ENCODE assay signal across 39 cellular contexts in genomic region chr9:71322311-71322710, GRCh38.
"Had no signal": no experiment of that assay in that cellular context is flagged by ENCODE, and none has a peak within 500 bp of the region (broad histone marks: within the 10 kb centered on the region; RNA-seq: fewer than 3 reads in every experiment).

No MANE protein-coding gene starts in this region.

- H3K27me3 Mint-ChIP-seq: activated naive CD4-positive, alpha-beta T cell treated with anti-CD3 and anti-CD28 coated beads, Interleukin-2, amount 10 ng/mL, durations not matched to agents 7 days and 5 days; central memory CD8-positive, alpha-beta T cell had no signal

- H3K9me3 ChIP-seq: adrenal gland, ascending aorta, body of pancreas, breast epithelium had no signal

- DNase-seq: activated effector memory CD4-positive, alpha-beta T cell treated with anti-CD3 and anti-CD28 coated beads, Interleukin-2, amount 50 U/mL, for 16 hours; activated effector memory CD4-positive, alpha-beta T cell treated with Interleukin-2 at 50 U/mL for 16 hours; activated gamma-delta T cell; activated gamma-delta T cell treated with Interleukin-2 at 50 U/mL for 16 hours; activated naive CD4-positive, alpha-beta T cell; activated naive CD4-positive, alpha-beta T cell treated with anti-CD3 and anti-CD28 coated beads for 36 hours; activated naive CD4-positive, alpha-beta T cell treated with anti-CD3 and anti-CD28 coated beads, Interleukin-2, amount 10 ng/mL, durations not matched to agents 7 days and 5 days; activated naive CD4-positive, alpha-beta T cell treated with anti-CD3 and anti-CD28 coated beads, Interleukin-2, amount 50 U/mL, for 16 hours; activated naive CD4-positive, alpha-beta T cell treated with Interleukin-2 at 50 U/mL for 16 hours; activated naive CD8-positive, alpha-beta T cell treated with anti-CD3 and anti-CD28 coated beads for 36 hours; activated naive CD8-positive, alpha-beta T cell treated with anti-CD3 and anti-CD28 coated beads, Interleukin-2, amount 10 ng/mL, durations not matched to agents 7 days and 5 days; activated naive CD8-positive, alpha-beta T cell treated with anti-CD3 and anti-CD28 coated beads, Interleukin-2, amount 50 U/mL, for 24 hours; activated T-cell treated with anti-CD3 and anti-CD28 coated beads, Interleukin-2, amount 50 U/mL, for 24 hours; activated T-cell treated with anti-CD3 and anti-CD28 coated beads, Interleukin-2, amount 50 U/mL, for 4 hours; activated T-cell treated with anti-CD3 and anti-CD28 coated beads, Interleukin-2, amount 50 U/mL, for 48 hours; activated T-cell treated with anti-CD3 and anti-CD28 coated beads, Interleukin-2, amount 50 U/mL, for 72 hours; adrenal gland; amniotic stem cell; amygdala; anterior cingulate cortex; aorta; body of pancreas; brain microvascular endothelial cell; caudate nucleus; central memory CD4-positive, alpha-beta T cell; cerebellar nuclear complex had no signal

- H3K9me3 Mint-ChIP-seq: activated naive CD4-positive, alpha-beta T cell treated with anti-CD3 and anti-CD28 coated beads for 36 hours; activated naive CD4-positive, alpha-beta T cell treated with anti-CD3 and anti-CD28 coated beads, Interleukin-2, amount 10 ng/mL, durations not matched to agents 7 days and 5 days; activated naive CD4-positive, alpha-beta T cell treated with anti-CD3 and anti-CD28 coated beads, Interleukin-2, amount 50 U/mL, for 24 hours; activated naive CD4-positive, alpha-beta T cell treated with anti-CD3 and anti-CD28 coated beads, Interleukin-2, amount 50 U/mL, for 72 hours; activated naive CD8-positive, alpha-beta T cell treated with anti-CD3 and anti-CD28 coated beads for 36 hours; activated naive CD8-positive, alpha-beta T cell treated with anti-CD3 and anti-CD28 coated beads, Interleukin-2, amount 10 ng/mL, durations not matched to agents 7 days and 5 days; activated naive CD8-positive, alpha-beta T cell treated with anti-CD3 and anti-CD28 coated beads, Interleukin-2, amount 50 U/mL, for 24 hours; activated T-cell treated with anti-CD3 and anti-CD28 coated beads, Interleukin-2, amount 50 U/mL, for 24 hours; activated T-cell treated with anti-CD3 and anti-CD28 coated beads, Interleukin-2, amount 50 U/mL, for 4 hours; activated T-cell treated with anti-CD3 and anti-CD28 coated beads, Interleukin-2, amount 50 U/mL, for 72 hours; activated T-helper 1 cell treated with anti-CD3 and anti-CD28 coated beads, Interleukin-12 subunit alpha, Interleukin-12 subunit beta, Interleukin-2, Interleukin-4 antibody, amounts not matched to agents 30 ng/mL and 10 ng/mL and 1 ng/mL, durations not matched to agents 14 hours and 24 hours and 36 hours; activated T-helper 17 cell treated with anti-CD3 and anti-CD28 coated beads, Interleukin-2, amount 50 U/mL, for 72 hours; activated T-helper 2 cell treated with anti-CD3 and anti-CD28 coated beads, Interferon-gamma antibody, Interleukin-2, Interleukin-4, amounts not matched to agents 10 μg/mL and 5 μg/mL and 100 μg/mL, durations not matched to agents 14 hours and 24 hours and 36 hours; brain had no signal

- H3K4me3 ChIP-seq: adrenal gland, ascending aorta, body of pancreas, breast epithelium, cardiac muscle cell had no signal

- H3K4me1 Mint-ChIP-seq: activated naive CD4-positive, alpha-beta T cell treated with anti-CD3 and anti-CD28 coated beads, Interleukin-2, amount 10 ng/mL, durations not matched to agents 7 days and 5 days; activated naive CD4-positive, alpha-beta T cell treated with anti-CD3 and anti-CD28 coated beads, Interleukin-2, amount 50 U/mL, for 24 hours; activated naive CD8-positive, alpha-beta T cell treated with anti-CD3 and anti-CD28 coated beads for 36 hours; activated naive CD8-positive, alpha-beta T cell treated with anti-CD3 and anti-CD28 coated beads, Interleukin-2, amount 10 ng/mL, durations not matched to agents 7 days and 5 days; activated naive CD8-positive, alpha-beta T cell treated with anti-CD3 and anti-CD28 coated beads, Interleukin-2, amount 50 U/mL, for 24 hours; activated T-helper 17 cell treated with anti-CD3 and anti-CD28 coated beads, Interleukin-2, amount 50 U/mL, for 72 hours; brain; central memory CD8-positive, alpha-beta T cell had no signal

- ATAC-seq: activated naive CD4-positive, alpha-beta T cell treated with anti-CD3 and anti-CD28 coated beads, Interleukin-2, amount 50 U/mL, for 72 hours; activated naive CD8-positive, alpha-beta T cell treated with anti-CD3 and anti-CD28 coated beads, Interleukin-2, amount 50 U/mL, for 24 hours; activated T-cell treated with anti-CD3 and anti-CD28 coated beads, Interleukin-2, amount 50 U/mL, for 4 hours; activated T-cell treated with anti-CD3 and anti-CD28 coated beads, Interleukin-2, amount 50 U/mL, for 72 hours; activated T-helper 17 cell treated with anti-CD3 and anti-CD28 coated beads, Interleukin-2, amount 50 U/mL, for 72 hours; body of pancreas had no signal

- H3K36me3 ChIP-seq: adrenal gland, ascending aorta, brain microvascular endothelial cell, breast epithelium, cardiac muscle cell had no signal

- H3K27ac Mint-ChIP-seq: activated naive CD4-positive, alpha-beta T cell treated with anti-CD3 and anti-CD28 coated beads for 36 hours; activated naive CD4-positive, alpha-beta T cell treated with anti-CD3 and anti-CD28 coated beads, Interleukin-2, amount 10 ng/mL, durations not matched to agents 7 days and 5 days; activated naive CD4-positive, alpha-beta T cell treated with anti-CD3 and anti-CD28 coated beads, Interleukin-2, amount 50 U/mL, for 24 hours; activated naive CD4-positive, alpha-beta T cell treated with anti-CD3 and anti-CD28 coated beads, Interleukin-2, amount 50 U/mL, for 72 hours; activated naive CD8-positive, alpha-beta T cell; activated naive CD8-positive, alpha-beta T cell treated with anti-CD3 and anti-CD28 coated beads for 36 hours; activated naive CD8-positive, alpha-beta T cell treated with anti-CD3 and anti-CD28 coated beads, Interleukin-2, amount 10 ng/mL, durations not matched to agents 7 days and 5 days; activated naive CD8-positive, alpha-beta T cell treated with anti-CD3 and anti-CD28 coated beads, Interleukin-2, amount 50 U/mL, for 24 hours; activated T-cell treated with anti-CD3 and anti-CD28 coated beads, Interleukin-2, amount 50 U/mL, for 24 hours; activated T-cell treated with anti-CD3 and anti-CD28 coated beads, Interleukin-2, amount 50 U/mL, for 72 hours; activated T-helper 1 cell treated with anti-CD3 and anti-CD28 coated beads, Interleukin-12 subunit alpha, Interleukin-12 subunit beta, Interleukin-2, Interleukin-4 antibody, amounts not matched to agents 30 ng/mL and 10 ng/mL and 1 ng/mL, durations not matched to agents 14 hours and 24 hours and 36 hours; activated T-helper 17 cell treated with anti-CD3 and anti-CD28 coated beads, Interleukin-2, amount 50 U/mL, for 72 hours; activated T-helper 2 cell treated with anti-CD3 and anti-CD28 coated beads, Interferon-gamma antibody, Interleukin-2, Interleukin-4, amounts not matched to agents 10 μg/mL and 5 μg/mL and 100 μg/mL, durations not matched to agents 14 hours and 24 hours and 36 hours; brain had no signal

- H3K4me3 Mint-ChIP-seq: activated naive CD4-positive, alpha-beta T cell treated with anti-CD3 and anti-CD28 coated beads for 36 hours; activated naive CD4-positive, alpha-beta T cell treated with anti-CD3 and anti-CD28 coated beads, Interleukin-2, amount 10 ng/mL, durations not matched to agents 7 days and 5 days; activated naive CD4-positive, alpha-beta T cell treated with anti-CD3 and anti-CD28 coated beads, Interleukin-2, amount 50 U/mL, for 24 hours; activated naive CD8-positive, alpha-beta T cell; activated naive CD8-positive, alpha-beta T cell treated with anti-CD3 and anti-CD28 coated beads for 36 hours; activated naive CD8-positive, alpha-beta T cell treated with anti-CD3 and anti-CD28 coated beads, Interleukin-2, amount 10 ng/mL, durations not matched to agents 7 days and 5 days; activated naive CD8-positive, alpha-beta T cell treated with anti-CD3 and anti-CD28 coated beads, Interleukin-2, amount 50 U/mL, for 24 hours; activated T-cell treated with anti-CD3 and anti-CD28 coated beads, Interleukin-2, amount 50 U/mL, for 24 hours; activated T-cell treated with anti-CD3 and anti-CD28 coated beads, Interleukin-2, amount 50 U/mL, for 4 hours; activated T-cell treated with anti-CD3 and anti-CD28 coated beads, Interleukin-2, amount 50 U/mL, for 72 hours; activated T-helper 1 cell treated with anti-CD3 and anti-CD28 coated beads, Interleukin-12 subunit alpha, Interleukin-12 subunit beta, Interleukin-2, Interleukin-4 antibody, amounts not matched to agents 30 ng/mL and 10 ng/mL and 1 ng/mL, durations not matched to agents 14 hours and 24 hours and 36 hours; activated T-helper 17 cell treated with anti-CD3 and anti-CD28 coated beads, Interleukin-2, amount 50 U/mL, for 72 hours; brain; central memory CD8-positive, alpha-beta T cell had no signal

- H3K36me3 Mint-ChIP-seq: activated naive CD4-positive, alpha-beta T cell treated with anti-CD3 and anti-CD28 coated beads, Interleukin-2, amount 10 ng/mL, durations not matched to agents 7 days and 5 days; activated naive CD4-positive, alpha-beta T cell treated with anti-CD3 and anti-CD28 coated beads, Interleukin-2, amount 50 U/mL, for 24 hours; activated naive CD4-positive, alpha-beta T cell treated with anti-CD3 and anti-CD28 coated beads, Interleukin-2, amount 50 U/mL, for 72 hours; activated naive CD8-positive, alpha-beta T cell; activated naive CD8-positive, alpha-beta T cell treated with anti-CD3 and anti-CD28 coated beads for 36 hours; activated naive CD8-positive, alpha-beta T cell treated with anti-CD3 and anti-CD28 coated beads, Interleukin-2, amount 10 ng/mL, durations not matched to agents 7 days and 5 days; brain had no signal

- H3K27ac ChIP-seq: adrenal gland, ascending aorta, body of pancreas, brain microvascular endothelial cell, breast epithelium, cardiac muscle cell had no signal

- H3K4me1 ChIP-seq: adrenal gland, ascending aorta, body of pancreas, breast epithelium had no signal

- FAIRE-seq: astrocyte, bronchial epithelial cell had no signal

- H3K27me3 ChIP-seq: adrenal gland, ascending aorta, body of pancreas, brain microvascular endothelial cell, breast epithelium, cardiac muscle cell had no signal
